ENCODE assay signal across 2 cellular contexts in the genomic region with DNA sequence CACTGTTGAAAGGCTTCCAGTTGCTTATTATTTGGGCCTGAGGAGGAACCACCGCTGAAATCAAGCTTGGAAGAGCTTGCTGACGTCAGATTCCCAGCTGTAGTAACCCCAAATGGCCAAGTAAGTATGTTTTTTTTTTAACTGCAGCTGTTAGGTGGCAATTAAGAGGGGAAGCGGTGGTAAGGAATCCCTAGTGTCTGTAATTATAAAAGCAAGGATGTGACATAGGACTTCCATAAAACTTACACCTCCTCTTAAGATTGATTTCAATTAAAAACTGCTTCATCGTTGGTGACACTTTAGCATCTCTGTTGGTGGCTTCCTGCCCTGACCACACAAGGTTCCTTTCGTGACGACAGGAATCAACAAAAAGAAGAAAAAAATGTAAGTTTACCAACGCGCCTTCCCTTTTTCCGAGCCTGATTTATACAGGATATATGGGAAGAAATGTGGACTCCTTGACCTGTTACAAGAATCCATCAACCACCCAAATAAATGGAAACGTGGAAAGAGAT.
TF ChIP-seq lines count a peak whose summit lies in the region.

No MANE protein-coding gene starts in this region.

TF ChIP-seq in SK-N-SH, 30 proteins besides CTCF, POLR2A, EP300 and RAD21 (continued from another document):
- TF ChIP-seq, protein P1, sequence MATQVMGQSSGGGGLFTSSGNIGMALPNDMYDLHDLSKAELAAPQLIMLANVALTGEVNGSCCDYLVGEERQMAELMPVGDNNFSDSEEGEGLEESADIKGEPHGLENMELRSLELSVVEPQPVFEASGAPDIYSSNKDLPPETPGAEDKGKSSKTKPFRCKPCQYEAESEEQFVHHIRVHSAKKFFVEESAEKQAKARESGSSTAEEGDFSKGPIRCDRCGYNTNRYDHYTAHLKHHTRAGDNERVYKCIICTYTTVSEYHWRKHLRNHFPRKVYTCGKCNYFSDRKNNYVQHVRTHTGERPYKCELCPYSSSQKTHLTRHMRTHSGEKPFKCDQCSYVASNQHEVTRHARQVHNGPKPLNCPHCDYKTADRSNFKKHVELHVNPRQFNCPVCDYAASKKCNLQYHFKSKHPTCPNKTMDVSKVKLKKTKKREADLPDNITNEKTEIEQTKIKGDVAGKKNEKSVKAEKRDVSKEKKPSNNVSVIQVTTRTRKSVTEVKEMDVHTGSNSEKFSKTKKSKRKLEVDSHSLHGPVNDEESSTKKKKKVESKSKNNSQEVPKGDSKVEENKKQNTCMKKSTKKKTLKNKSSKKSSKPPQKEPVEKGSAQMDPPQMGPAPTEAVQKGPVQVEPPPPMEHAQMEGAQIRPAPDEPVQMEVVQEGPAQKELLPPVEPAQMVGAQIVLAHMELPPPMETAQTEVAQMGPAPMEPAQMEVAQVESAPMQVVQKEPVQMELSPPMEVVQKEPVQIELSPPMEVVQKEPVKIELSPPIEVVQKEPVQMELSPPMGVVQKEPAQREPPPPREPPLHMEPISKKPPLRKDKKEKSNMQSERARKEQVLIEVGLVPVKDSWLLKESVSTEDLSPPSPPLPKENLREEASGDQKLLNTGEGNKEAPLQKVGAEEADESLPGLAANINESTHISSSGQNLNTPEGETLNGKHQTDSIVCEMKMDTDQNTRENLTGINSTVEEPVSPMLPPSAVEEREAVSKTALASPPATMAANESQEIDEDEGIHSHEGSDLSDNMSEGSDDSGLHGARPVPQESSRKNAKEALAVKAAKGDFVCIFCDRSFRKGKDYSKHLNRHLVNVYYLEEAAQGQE (IDR thresholded peaks at IDR 0.05; ENCODE audit: low read depth, low read length) = no peak

TF ChIP-seq in SK-N-SH treated with all-trans-retinoic acid at 6 μM for 48 hours, 23 proteins besides CTCF, POLR2A, EP300 and RAD21 (continued from another document):
- TF ChIP-seq, protein P2, sequence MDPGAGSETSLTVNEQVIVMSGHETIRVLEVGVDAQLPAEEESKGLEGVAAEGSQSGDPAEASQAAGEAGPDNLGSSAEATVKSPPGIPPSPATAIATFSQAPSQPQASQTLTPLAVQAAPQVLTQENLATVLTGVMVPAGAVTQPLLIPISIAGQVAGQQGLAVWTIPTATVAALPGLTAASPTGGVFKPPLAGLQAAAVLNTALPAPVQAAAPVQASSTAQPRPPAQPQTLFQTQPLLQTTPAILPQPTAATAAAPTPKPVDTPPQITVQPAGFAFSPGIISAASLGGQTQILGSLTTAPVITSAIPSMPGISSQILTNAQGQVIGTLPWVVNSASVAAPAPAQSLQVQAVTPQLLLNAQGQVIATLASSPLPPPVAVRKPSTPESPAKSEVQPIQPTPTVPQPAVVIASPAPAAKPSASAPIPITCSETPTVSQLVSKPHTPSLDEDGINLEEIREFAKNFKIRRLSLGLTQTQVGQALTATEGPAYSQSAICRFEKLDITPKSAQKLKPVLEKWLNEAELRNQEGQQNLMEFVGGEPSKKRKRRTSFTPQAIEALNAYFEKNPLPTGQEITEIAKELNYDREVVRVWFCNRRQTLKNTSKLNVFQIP (CRISPR knock-in tag; IDR thresholded peaks at IDR 0.05; ENCODE audit: borderline replicate concordance, low read depth) = no peak
- TF ChIP-seq CSDC2 (CRISPR knock-in tag; IDR thresholded peaks at IDR 0.05) = no peak
- TF ChIP-seq, protein P3, sequence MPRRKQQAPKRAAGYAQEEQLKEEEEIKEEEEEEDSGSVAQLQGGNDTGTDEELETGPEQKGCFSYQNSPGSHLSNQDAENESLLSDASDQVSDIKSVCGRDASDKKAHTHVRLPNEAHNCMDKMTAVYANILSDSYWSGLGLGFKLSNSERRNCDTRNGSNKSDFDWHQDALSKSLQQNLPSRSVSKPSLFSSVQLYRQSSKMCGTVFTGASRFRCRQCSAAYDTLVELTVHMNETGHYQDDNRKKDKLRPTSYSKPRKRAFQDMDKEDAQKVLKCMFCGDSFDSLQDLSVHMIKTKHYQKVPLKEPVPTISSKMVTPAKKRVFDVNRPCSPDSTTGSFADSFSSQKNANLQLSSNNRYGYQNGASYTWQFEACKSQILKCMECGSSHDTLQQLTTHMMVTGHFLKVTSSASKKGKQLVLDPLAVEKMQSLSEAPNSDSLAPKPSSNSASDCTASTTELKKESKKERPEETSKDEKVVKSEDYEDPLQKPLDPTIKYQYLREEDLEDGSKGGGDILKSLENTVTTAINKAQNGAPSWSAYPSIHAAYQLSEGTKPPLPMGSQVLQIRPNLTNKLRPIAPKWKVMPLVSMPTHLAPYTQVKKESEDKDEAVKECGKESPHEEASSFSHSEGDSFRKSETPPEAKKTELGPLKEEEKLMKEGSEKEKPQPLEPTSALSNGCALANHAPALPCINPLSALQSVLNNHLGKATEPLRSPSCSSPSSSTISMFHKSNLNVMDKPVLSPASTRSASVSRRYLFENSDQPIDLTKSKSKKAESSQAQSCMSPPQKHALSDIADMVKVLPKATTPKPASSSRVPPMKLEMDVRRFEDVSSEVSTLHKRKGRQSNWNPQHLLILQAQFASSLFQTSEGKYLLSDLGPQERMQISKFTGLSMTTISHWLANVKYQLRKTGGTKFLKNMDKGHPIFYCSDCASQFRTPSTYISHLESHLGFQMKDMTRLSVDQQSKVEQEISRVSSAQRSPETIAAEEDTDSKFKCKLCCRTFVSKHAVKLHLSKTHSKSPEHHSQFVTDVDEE (CRISPR knock-in tag; IDR thresholded peaks at IDR 0.05) = no peak
- TF ChIP-seq, protein P4, sequence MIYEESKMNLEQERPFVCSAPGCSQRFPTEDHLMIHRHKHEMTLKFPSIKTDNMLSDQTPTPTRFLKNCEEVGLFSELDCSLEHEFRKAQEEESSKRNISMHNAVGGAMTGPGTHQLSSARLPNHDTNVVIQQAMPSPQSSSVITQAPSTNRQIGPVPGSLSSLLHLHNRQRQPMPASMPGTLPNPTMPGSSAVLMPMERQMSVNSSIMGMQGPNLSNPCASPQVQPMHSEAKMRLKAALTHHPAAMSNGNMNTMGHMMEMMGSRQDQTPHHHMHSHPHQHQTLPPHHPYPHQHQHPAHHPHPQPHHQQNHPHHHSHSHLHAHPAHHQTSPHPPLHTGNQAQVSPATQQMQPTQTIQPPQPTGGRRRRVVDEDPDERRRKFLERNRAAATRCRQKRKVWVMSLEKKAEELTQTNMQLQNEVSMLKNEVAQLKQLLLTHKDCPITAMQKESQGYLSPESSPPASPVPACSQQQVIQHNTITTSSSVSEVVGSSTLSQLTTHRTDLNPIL (CRISPR knock-in tag; IDR thresholded peaks at IDR 0.05; ENCODE audit: low read depth) = no peak
- TF ChIP-seq, protein P5, sequence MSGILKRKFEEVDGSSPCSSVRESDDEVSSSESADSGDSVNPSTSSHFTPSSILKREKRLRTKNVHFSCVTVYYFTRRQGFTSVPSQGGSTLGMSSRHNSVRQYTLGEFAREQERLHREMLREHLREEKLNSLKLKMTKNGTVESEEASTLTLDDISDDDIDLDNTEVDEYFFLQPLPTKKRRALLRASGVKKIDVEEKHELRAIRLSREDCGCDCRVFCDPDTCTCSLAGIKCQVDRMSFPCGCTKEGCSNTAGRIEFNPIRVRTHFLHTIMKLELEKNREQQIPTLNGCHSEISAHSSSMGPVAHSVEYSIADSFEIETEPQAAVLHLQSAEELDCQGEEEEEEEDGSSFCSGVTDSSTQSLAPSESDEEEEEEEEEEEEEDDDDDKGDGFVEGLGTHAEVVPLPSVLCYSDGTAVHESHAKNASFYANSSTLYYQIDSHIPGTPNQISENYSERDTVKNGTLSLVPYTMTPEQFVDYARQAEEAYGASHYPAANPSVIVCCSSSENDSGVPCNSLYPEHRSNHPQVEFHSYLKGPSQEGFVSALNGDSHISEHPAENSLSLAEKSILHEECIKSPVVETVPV (CRISPR knock-in tag; IDR thresholded peaks at IDR 0.05) = no peak
- TF ChIP-seq TCF4 (CRISPR knock-in tag; IDR thresholded peaks at IDR 0.05; ENCODE audit: borderline replicate concordance) = no peak
- TF ChIP-seq ESRRG (CRISPR knock-in tag; IDR thresholded peaks at IDR 0.05) = no peak
- TF ChIP-seq TOX (CRISPR knock-in tag; IDR thresholded peaks at IDR 0.05; ENCODE audit: borderline replicate concordance) = no peak
- no peak for TF ChIP-seq ARNTL (CRISPR knock-in tag; IDR thresholded peaks at IDR 0.05; ENCODE audit: borderline replicate concordance, low read depth)
- no peak for TF ChIP-seq ISL1 (CRISPR knock-in tag; IDR thresholded peaks at IDR 0.05)
